Comparison of ENCODE assay signal across 1 cellular context in the genomic region with DNA sequence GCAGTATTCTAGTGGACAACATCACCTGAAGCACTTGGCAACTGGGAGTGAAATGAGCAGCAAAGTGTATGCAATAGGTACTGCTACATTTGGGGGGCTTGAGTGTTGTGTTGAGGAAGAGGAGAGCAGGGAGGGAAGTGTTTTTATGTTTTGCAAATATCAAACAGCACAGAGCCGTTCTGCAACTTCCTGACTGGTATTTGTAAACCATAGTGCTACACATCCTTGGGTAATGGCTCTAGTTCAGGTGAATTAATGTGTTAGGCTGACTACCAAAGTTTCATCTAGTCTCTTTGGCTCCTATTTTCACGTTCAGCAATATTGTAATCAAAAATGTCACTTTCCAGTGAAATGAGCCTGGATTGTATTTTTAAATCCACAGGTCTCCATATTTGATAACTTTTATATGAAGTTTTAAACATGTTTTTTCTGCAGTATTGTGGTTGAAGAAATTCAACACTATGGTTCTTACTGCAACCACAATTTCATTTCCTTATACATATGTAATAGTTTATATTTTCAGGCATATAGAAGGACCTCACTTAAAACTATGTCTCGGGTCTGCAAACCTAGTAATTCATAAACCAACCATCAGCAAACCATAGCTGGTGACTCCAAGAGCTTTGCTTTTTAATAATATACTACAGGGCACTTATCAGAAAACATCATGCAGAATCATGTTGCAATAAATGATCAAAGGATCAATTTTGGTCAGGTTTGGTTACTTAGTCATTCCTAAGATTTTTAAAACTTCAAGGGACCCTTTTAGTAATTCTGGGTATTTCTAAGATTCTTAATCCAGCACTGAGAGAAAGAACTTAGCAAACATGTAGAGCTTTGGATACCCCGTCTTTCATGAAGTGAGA.
TF ChIP-seq lines count a peak whose summit lies in the region.

No MANE protein-coding gene starts in this region.

TF ChIP-seq in endothelial cell of umbilical vein, 7 proteins besides CTCF, POLR2A, EP300 and RAD21:
- TF ChIP-seq EZH2 (IDR thresholded peaks at IDR 0.05; ENCODE audit: borderline replicate concordance, low read depth, low read length, severe bottlenecking): no peak
- no peak for TF ChIP-seq JUN (IDR thresholded peaks at IDR 0.05; ENCODE audit: borderline replicate concordance, insufficient read depth, insufficient read length, low read depth)
- TF ChIP-seq GATA2 (IDR thresholded peaks at IDR 0.05; ENCODE audit: insufficient read depth, insufficient read length, low read depth, low read length): no peak
- no peak for TF ChIP-seq FOS (IDR thresholded peaks at IDR 0.05; ENCODE audit: borderline replicate concordance, insufficient read depth, low read length)
- TF ChIP-seq POLR2AphosphoS5 (IDR thresholded peaks at IDR 0.05; ENCODE audit: insufficient read depth, low read depth, low read length): no peak
- no peak for TF ChIP-seq MYC (IDR thresholded peaks at IDR 0.05; ENCODE audit: low read depth, low read length)
- no peak for TF ChIP-seq MAX (IDR thresholded peaks at IDR 0.05; ENCODE audit: insufficient read depth, insufficient read length)
